ENCODE assay signal across 1 cellular context in genomic region chr11:65261591-65262380, GRCh38.
A peak's percentile ranks its signal among the peaks of the same experiment; 100 is the strongest.
TF ChIP-seq lines count a peak whose summit lies in the region.

TSS of gene POLA2 (plus strand) at chr11:65261962. CDS start at chr11:65262293, 331 bp downstream.

TF ChIP-seq in A549, 52 proteins besides CTCF, POLR2A, EP300 and RAD21 (continued from another document):
- TF ChIP-seq, protein P1, sequence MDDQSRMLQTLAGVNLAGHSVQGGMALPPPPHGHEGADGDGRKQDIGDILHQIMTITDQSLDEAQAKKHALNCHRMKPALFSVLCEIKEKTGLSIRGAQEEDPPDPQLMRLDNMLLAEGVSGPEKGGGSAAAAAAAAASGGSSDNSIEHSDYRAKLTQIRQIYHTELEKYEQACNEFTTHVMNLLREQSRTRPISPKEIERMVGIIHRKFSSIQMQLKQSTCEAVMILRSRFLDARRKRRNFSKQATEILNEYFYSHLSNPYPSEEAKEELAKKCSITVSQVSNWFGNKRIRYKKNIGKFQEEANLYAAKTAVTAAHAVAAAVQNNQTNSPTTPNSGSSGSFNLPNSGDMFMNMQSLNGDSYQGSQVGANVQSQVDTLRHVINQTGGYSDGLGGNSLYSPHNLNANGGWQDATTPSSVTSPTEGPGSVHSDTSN (IDR thresholded peaks at IDR 0.05): no peak
- no peak for TF ChIP-seq ZC3H11A (IDR thresholded peaks at IDR 0.05)
- TF ChIP-seq JUN (IDR thresholded peaks at IDR 0.05): peak; percentile 51 to 91; a peak in 4 of 5 replicates
- TF ChIP-seq RFX5 (IDR thresholded peaks at IDR 0.05): no peak
- TF ChIP-seq BCL3 (IDR thresholded peaks at IDR 0.05): peak; percentile 78; the same call in 2 of the 3 replicates
- TF ChIP-seq BHLHE40 (IDR thresholded peaks at IDR 0.05; ENCODE audit: low read depth, low read length): peak; percentile 62; the same call in 1 of the 2 replicates
- no peak for TF ChIP-seq HOXA7 (CRISPR knock-in tag; IDR thresholded peaks at IDR 0.05)
TF ChIP-seq in A549: peak in this region for 11.
